In genomic region chr2:3558205-3559014, GRCh38 we compare ENCODE assay signal across 8 cellular contexts. TPM values are rescaled to one million over a fixed set of nuclear protein-coding genes. Genes with fewer than 3 reads are reported as not detected.
DNase-seq lines count a peak whose midpoint lies in the region; ATAC-seq and TF ChIP-seq lines count a peak whose summit lies in the region.

TSS of gene RNASEH1 (minus strand) at chr2:3558333. CDS start at chr2:3558260, 73 bp downstream.

- POLR2A ChIA-PET in PC-9 (lab: Charles Lee; ENCODE audit: unreplicated experiment) = interaction anchor here (0.6 kb wide), 2 partner anchors 38 to 1829 kb away, joined by 5 to 9 read pairs; no protein-coding TSS in a partner anchor

- peak within 1 kb of the TSS; percentile 65 for H3K4me3 ChIP-seq in Jurkat, Clone E6-1 (ENCODE audit: low read length)
- peak within 1 kb of the TSS; percentile 81 for H3K4me3 ChIP-seq in PC-9
- H3K4me3 ChIP-seq in mucosa of descending colon = peak within 1 kb of the TSS; percentile 95

- TF ChIP-seq CTCF in PC-9 (conservative IDR thresholded peaks at IDR 0.05) = no peak
- TF ChIP-seq CTCF in mucosa of descending colon (IDR thresholded peaks at IDR 0.05) = no peak

- CTCF ChIA-PET in PC-9 (lab: Charles Lee) = interaction anchor here (0.6 kb wide), 1 partner anchor 181 kb away, joined by 6 read pairs; the partner anchor contains the start of gene EIPR1

- H3K9me2 ChIP-seq in PC-9 (ENCODE audit: insufficient read depth) = no peaks in the 10 kb centered on the region

- DNase-seq in DMS153 (lab: John Stamatoyannopoulos, UW) (peak; percentile 96), PC-9 (peak; percentile 97 to 98), epithelial cell of prostate (ENCODE audit: low read depth, low spot score) (peak; percentile 94), mucosa of descending colon (peak; percentile 99)
- peak; percentile 97 for DNase-seq in Jurkat, Clone E6-1 (ENCODE audit: low read depth, low spot score)
- DNase-seq in activated T-cell treated with anti-CD3 and anti-CD28 coated beads, Interleukin-2, amount 50 U/mL, for 1 hour = peak; percentile 99
- peak; percentile 99 for DNase-seq in stimulated activated CD8-positive, alpha-beta memory T cell treated with anti-CD3 and anti-CD28 coated beads, Interleukin-4, amount 100 ng/mL, for 24 hours (ENCODE audit: low read depth)

- peak; percentile 96 for ATAC-seq in GM21619 (IDR thresholded peaks at IDR 0.05; ENCODE audit: unreplicated experiment)
- ATAC-seq in mucosa of descending colon = peak; percentile 99

- H3K79me2 ChIP-seq in PC-9 (ENCODE audit: low read depth) = peaks cover 58% of the 10 kb centered on the region

- H3K9me3 ChIP-seq in PC-9 (ENCODE audit: insufficient read depth, low read depth) (no peaks in the 10 kb centered on the region), mucosa of descending colon (no peaks in the 10 kb centered on the region)

- peak within 1 kb of the TSS; percentile 96 for H2AFZ ChIP-seq in PC-9

- H3K27me3 ChIP-seq in PC-9 (ENCODE audit: insufficient read depth, low read depth) = no peaks in the 10 kb centered on the region

- intact Hi-C loops in PC-9 (cut with micrococcal nuclease; ENCODE audit: unreplicated experiment) (loop anchor here (1.0 kb wide), 3 partner anchors 17 to 39 kb away; partner anchors contain the start of genes ADI1 and RPS7), mucosa of descending colon (cut with DNase I, micrococcal nuclease) (no loop called here)

- peaks cover 24% of the 10 kb centered on the region for H3F3A ChIP-seq in PC-9 (ENCODE audit: insufficient read depth, low read depth)

- peaks cover 44% of the 10 kb centered on the region for H3K36me3 ChIP-seq in PC-9 (ENCODE audit: low read depth)
- H3K36me3 ChIP-seq in mucosa of descending colon (ENCODE audit: low read depth) = no peaks in the 10 kb centered on the region

- H4K20me1 ChIP-seq in PC-9 (ENCODE audit: insufficient read depth) = peaks cover 22% of the 10 kb centered on the region

- BruUV-seq in PC-9 (replicated peaks; lab: Mats Ljungman, UMichigan) = TSS peak; percentile 74

- H3K4me2 ChIP-seq in PC-9 = peak within 1 kb of the TSS; percentile 99

- H3K4me1 ChIP-seq in PC-9 (replicated peaks; ENCODE audit: insufficient read depth) = peaks cover 21% of the 10 kb centered on the region
- H3K4me1 ChIP-seq in mucosa of descending colon (ENCODE audit: low read depth) = peaks cover 7% of the 10 kb centered on the region

- H3K27ac ChIP-seq in PC-9 (peak within 1 kb of the TSS; percentile 89), epithelial cell of prostate (peak within 1 kb of the TSS; percentile 85)

RNA-seq across cellular contexts. Expression of gene RNASEH1, which starts in this region (rescaled TPM):
- polyA plus RNA-seq in Jurkat, Clone E6-1 (2012; ENCODE audit: insufficient read depth, insufficient read length) = 60.7 TPM
- total RNA-seq in PC-9 (2021) (28.4 and 31.0 TPM in 2 replicates), mucosa of descending colon (10 to 100 TPM; 14.4 to 24.2 (median 19.5) TPM)

Comparison
In these comparisons a context has a peak if more than half of its experiments do, and no peak if none do; other contexts are left out.
1. Peak in every context shown above with its lines: DNase-seq, ATAC-seq, H3K4me3 ChIP-seq and H3K27ac ChIP-seq.